7 cellular contexts compared by ENCODE assay signal in the genomic region with DNA sequence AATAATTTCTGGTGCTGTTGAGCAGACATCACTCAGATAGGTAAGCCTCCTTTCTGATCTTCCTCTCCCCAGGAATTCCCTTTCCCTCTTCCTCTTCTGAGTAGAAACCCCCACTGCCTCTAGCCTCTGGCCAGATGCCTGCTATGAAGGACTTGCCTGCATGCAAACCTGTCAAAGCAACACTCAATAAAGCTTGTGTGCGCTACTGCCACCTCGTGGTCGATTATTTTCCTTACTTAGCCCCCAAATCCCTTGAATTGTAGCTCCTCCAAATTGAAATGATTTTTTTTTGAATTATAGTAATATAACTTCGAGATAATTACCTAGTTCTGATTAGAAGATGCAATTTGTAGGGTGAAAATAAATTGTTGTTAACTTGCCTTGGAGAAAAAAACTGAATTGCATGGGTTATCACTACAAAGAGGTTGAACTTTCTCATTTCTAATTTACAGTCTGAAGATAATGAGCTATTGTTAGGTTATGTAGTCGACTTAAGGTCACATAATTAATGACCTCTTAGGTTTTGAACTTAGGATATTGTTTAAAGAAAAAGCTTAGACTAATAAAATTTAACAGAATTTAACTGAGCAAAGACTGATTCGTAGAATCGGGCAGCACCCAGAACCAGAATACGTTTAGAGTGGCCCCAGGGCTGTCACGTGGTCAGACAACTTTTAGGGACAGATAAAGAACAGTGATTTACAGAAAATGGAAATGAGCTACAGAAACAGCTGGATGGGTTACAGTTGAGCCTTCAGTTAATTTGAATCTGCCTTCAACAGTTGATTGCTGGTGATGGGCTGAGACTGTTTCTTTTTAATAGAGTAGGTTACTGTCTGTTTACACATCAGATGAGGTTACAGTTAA.
DNase-seq lines count a peak whose midpoint lies in the region; ATAC-seq and TF ChIP-seq lines count a peak whose summit lies in the region.

No MANE protein-coding gene starts in this region.

- WGBS in iPS DF 6.9 (ENCODE audit: insufficient coverage, insufficient read length) = no CpG with 5 or more reads among the region's 9 CpGs

- ATAC-seq in GM21786 (IDR thresholded peaks at IDR 0.05; ENCODE audit: unreplicated experiment) = peak; percentile 75

- H3K4me3 ChIP-seq in GM12864 (ENCODE audit: low read depth, low read length) (no peak overlapping the region), astrocyte of the spinal cord (ENCODE audit: low read depth, low read length) (no peak overlapping the region), iPS DF 6.9 (ENCODE audit: low read length) (no peak overlapping the region)

- no peak overlapping the region for H3K27ac ChIP-seq in iPS DF 6.9 (ENCODE audit: low read length)

- peak; percentile 66 for TF ChIP-seq CTCF in GM12864 (IDR thresholded peaks at IDR 0.05; ENCODE audit: low read depth, low read length, missing control alignments)
- peak; percentile 79 for TF ChIP-seq CTCF in astrocyte of the spinal cord (IDR thresholded peaks at IDR 0.05; ENCODE audit: low read depth, low read length)

- H3K36me3 ChIP-seq in iPS DF 6.9 (ENCODE audit: control insufficient read depth, insufficient read depth, low read length) = no peaks in the 10 kb centered on the region

- H3K4me1 ChIP-seq in iPS DF 6.9 (ENCODE audit: control insufficient read depth, insufficient read depth, low read length) = no peaks in the 10 kb centered on the region

- DNase-seq in GM12864 (ENCODE audit: low read depth) (peak; percentile 26), LoVo (ENCODE audit: low spot score) (peak; percentile 51), SK-MEL-5 (ENCODE audit: low read depth, low spot score) (peak; percentile 86), astrocyte of the spinal cord (ENCODE audit: low read depth, low spot score) (peak; percentile 84), iPS DF 6.9 (ENCODE audit: low read depth, low spot score) (peak; percentile 73)
- DNase-seq in stimulated activated CD4-positive, alpha-beta T cell treated with anti-CD3 and anti-CD28 coated beads, Interleukin-12 subunit alpha, Interleukin-12 subunit beta, amount 100 ng/mL, for 48 hours (ENCODE audit: low read depth in 2 of 3, low spot score in 1 of 3) = peak in 2 of 3 donors; percentile 34 to 39

- no peaks in the 10 kb centered on the region for H3K27me3 ChIP-seq in iPS DF 6.9 (ENCODE audit: control insufficient read depth, insufficient read depth, low read length)

- in situ Hi-C loops in SK-MEL-5 (cut with HindIII; ENCODE audit: low pct_unique_long_range_greater_than_20kb, low sequenced_read_pairs) = no loop called here
- in situ Hi-C loops in astrocyte of the spinal cord (cut with HindIII; ENCODE audit: low sequenced_read_pairs) = no loop called here

- no peaks in the 10 kb centered on the region for H3K9me3 ChIP-seq in iPS DF 6.9 (ENCODE audit: control insufficient read depth, insufficient read depth, low read length)

Comparison
In these comparisons a context has a peak if more than half of its experiments do, and no peak if none do; other contexts are left out.
1. DNase-seq: peak in every context shown above with its lines; median percentile 86 in SK-MEL-5; 84 in astrocyte of the spinal cord; 73 in iPS DF 6.9; 51 in LoVo; 36 in stimulated activated CD4-positive, alpha-beta T cell treated with anti-CD3 and anti-CD28 coated beads, Interleukin-12 subunit alpha, Interleukin-12 subunit beta, amount 100 ng/mL, for 48 hours; 26 in GM12864.